In genomic region chr11:63813563-63814382, GRCh38 we compare ENCODE assay signal across 8 cellular contexts. TPM values are rescaled to one million over a fixed set of nuclear protein-coding genes. Genes with fewer than 3 reads are reported as not detected.
A peak's percentile ranks its signal among the peaks of the same experiment; 100 is the strongest.
DNase-seq lines count a peak whose midpoint lies in the region; ATAC-seq and TF ChIP-seq lines count a peak whose summit lies in the region.

No MANE protein-coding gene starts in this region.

- intact Hi-C loops in esophagus muscularis mucosa (cut with DNase I), result loop anchor here (2.0 kb wide), 1 partner anchor 45 kb away; the partner anchor contains the start of gene ZFTA

- peak overlapping the region; percentile 65 for H3K9ac ChIP-seq in muscle layer of colon (ENCODE audit: low read length)

- H3K27ac ChIP-seq in esophagus muscularis mucosa (replicated peaks in 1 of 4), result peak overlapping the region; percentile 87 to 91 (median 88)
- peak overlapping the region; percentile 87 for H3K27ac ChIP-seq in muscle layer of colon (ENCODE audit: low read depth, low read length)
- peak overlapping the region in 1 of 2 donors; percentile 65 for H3K27ac ChIP-seq in thoracic aorta

- TF ChIP-seq POLR2A in esophagus muscularis mucosa (IDR thresholded peaks at IDR 0.05; ENCODE audit: low read depth), result no peak

- H3K4me3 ChIP-seq in esophagus muscularis mucosa (peak overlapping the region; percentile 77 to 98 (median 92)), muscle layer of colon (ENCODE audit: low read depth in 1 of 2, low read length in 2 of 2) (peak overlapping the region; percentile 65 to 84), thoracic aorta (peak overlapping the region; percentile 85)

- ATAC-seq in HG02840 (IDR thresholded peaks at IDR 0.05; ENCODE audit: low FRiP score, unreplicated experiment) (peak; percentile 44), thoracic aorta (ENCODE audit: insufficient number of reproducible peaks, low FRiP score, low read depth) (no peak)

- TF ChIP-seq CTCF in esophagus muscularis mucosa (IDR thresholded peaks at IDR 0.05) (no peak), thoracic aorta (IDR thresholded peaks at IDR 0.05) (no peak)

- TF ChIP-seq EP300 in esophagus muscularis mucosa (IDR thresholded peaks at IDR 0.05), result no peak

- H3K27me3 ChIP-seq in esophagus muscularis mucosa (no peaks in the 10 kb centered on the region), muscle layer of colon (ENCODE audit: control insufficient read depth in 1 of 2, insufficient read depth in 2 of 2, low read length in 2 of 2) (no peaks in the 10 kb centered on the region), thoracic aorta (replicated peaks; ENCODE audit: insufficient read depth) (no peaks in the 10 kb centered on the region)

- DNase-seq in activated naive CD4-positive, alpha-beta T cell treated with Interleukin-2 at 50 U/mL for 16 hours, result peak; percentile 42
- DNase-seq in activated naive CD4-positive, alpha-beta T cell (lab: John Stamatoyannopoulos, UW), result no peak
- DNase-seq in NCI-H2171 (lab: John Stamatoyannopoulos, UW) (peak; percentile 31), activated T-cell treated with anti-CD3 and anti-CD28 coated beads for 48 hours (ENCODE audit: low read depth) (peak; percentile 33), esophagus muscularis mucosa (ENCODE audit: extremely low spot score) (no peak), thoracic aorta (ENCODE audit: low spot score) (no peak)

- WGBS in esophagus muscularis mucosa, result 2% methylated on average over 24 of the region's 74 CpGs

- H3K4me1 ChIP-seq in esophagus muscularis mucosa (peaks cover 17 to 50% (median 37%) of the 10 kb centered on the region in 4 donors), muscle layer of colon (ENCODE audit: insufficient read depth, low read length) (peaks cover 19% of the 10 kb centered on the region), thoracic aorta (ENCODE audit: control insufficient read depth in 1 of 2, low read depth in 2 of 2) (peaks cover 0 to 22% of the 10 kb centered on the region in 2 donors)

- H3K36me3 ChIP-seq in esophagus muscularis mucosa, result peaks cover 10 to 27% (median 21%) of the 10 kb centered on the region in 4 donors
- peaks cover 11% of the 10 kb centered on the region for H3K36me3 ChIP-seq in muscle layer of colon (ENCODE audit: insufficient read depth, low read length)
- H3K36me3 ChIP-seq in thoracic aorta, result peaks cover 13% of the 10 kb centered on the region

- H3K9me3 ChIP-seq in esophagus muscularis mucosa (no peaks in the 10 kb centered on the region), muscle layer of colon (ENCODE audit: low read length) (no peaks in the 10 kb centered on the region), thoracic aorta (no peaks in the 10 kb centered on the region)

RNA-seq across cellular contexts. Expression of gene SPINDOC, which starts 0.5 kb away (rescaled TPM):
- 10 to 100 TPM; 12.0 to 25.8 (median 18.6) TPM for total RNA-seq in esophagus muscularis mucosa
- total RNA-seq in thoracic aorta, result 10 to 100 TPM; 14.8 to 16.4 TPM

RNA-seq across cellular contexts. Expression of gene MARK2, which starts 25.1 kb away (rescaled TPM):
- total RNA-seq in esophagus muscularis mucosa (10 to 100 TPM; 21.5 to 38.1 (median 30.6) TPM), thoracic aorta (10 to 100 TPM; 20.2 to 25.5 TPM)

RNA-seq across cellular contexts. Expression of gene ZFTA, which starts 45.2 kb away (rescaled TPM):
- 10 to 100 TPM; 15.8 to 41.9 (median 26.6) TPM for total RNA-seq in esophagus muscularis mucosa
- total RNA-seq in thoracic aorta, result 10 to 100 TPM; 21.2 to 27.5 TPM

Comparison
In these comparisons a context has a peak if more than half of its experiments do, and no peak if none do; other contexts are left out.
1. DNase-seq: peak in activated naive CD4-positive, alpha-beta T cell treated with Interleukin-2 at 50 U/mL for 16 hours (single experiment), NCI-H2171 (single experiment) and activated T-cell treated with anti-CD3 and anti-CD28 coated beads for 48 hours (single experiment); none in activated naive CD4-positive, alpha-beta T cell (0 of 4), esophagus muscularis mucosa (single experiment) and thoracic aorta (single experiment).
2. Peak in every context shown above with its lines, with median percentiles within 50 percentile points of each other: H3K4me3 ChIP-seq.